In genomic region chr4:151322161-151322560, GRCh38 we compare ENCODE assay signal across 11 cellular contexts. TPM values are rescaled to one million over a fixed set of nuclear protein-coding genes. Genes with fewer than 3 reads are reported as not detected.
"Had no signal": no experiment of that assay in that cellular context is flagged by ENCODE, and none has a peak within 500 bp of the region (broad histone marks: within the 10 kb centered on the region; RNA-seq: fewer than 3 reads in every experiment).

No MANE protein-coding gene starts in this region.

RNA-seq across cellular contexts. Expression of gene SH3D19, which starts 3.2 kb away (rescaled TPM):
- total RNA-seq: activated CD4-positive, alpha-beta T cell treated with anti-CD3 and anti-CD28 coated beads for 36 hours; natural killer cell treated with Interleukin-12 subunit alpha and Interleukin-12 subunit beta and Interleukin-15 and Interleukin-18, amount 100 ng/mL, for 72 hours; T-helper 2 cell treated with Interferon-gamma antibody and Interleukin-4, amounts not matched to agents 100 ng/mL and 5 ng/mL, for 36 hours had no signal

RNA-seq across cellular contexts. Expression of gene PRSS48, which starts 45.2 kb away (rescaled TPM):
- total RNA-seq: activated CD4-positive, alpha-beta T cell treated with anti-CD3 and anti-CD28 coated beads for 36 hours; cerebellum; lower leg skin; mesenteric fat pad; natural killer cell treated with Interleukin-12 subunit alpha and Interleukin-12 subunit beta and Interleukin-15 and Interleukin-18, amount 100 ng/mL, for 72 hours; occipital lobe; posterior vena cava; right lobe of liver; T-helper 2 cell treated with Interferon-gamma antibody and Interleukin-4, amounts not matched to agents 100 ng/mL and 5 ng/mL, for 36 hours; vagina had no signal
- polyA plus RNA-seq: adipose tissue had no signal
